In the genomic region with DNA sequence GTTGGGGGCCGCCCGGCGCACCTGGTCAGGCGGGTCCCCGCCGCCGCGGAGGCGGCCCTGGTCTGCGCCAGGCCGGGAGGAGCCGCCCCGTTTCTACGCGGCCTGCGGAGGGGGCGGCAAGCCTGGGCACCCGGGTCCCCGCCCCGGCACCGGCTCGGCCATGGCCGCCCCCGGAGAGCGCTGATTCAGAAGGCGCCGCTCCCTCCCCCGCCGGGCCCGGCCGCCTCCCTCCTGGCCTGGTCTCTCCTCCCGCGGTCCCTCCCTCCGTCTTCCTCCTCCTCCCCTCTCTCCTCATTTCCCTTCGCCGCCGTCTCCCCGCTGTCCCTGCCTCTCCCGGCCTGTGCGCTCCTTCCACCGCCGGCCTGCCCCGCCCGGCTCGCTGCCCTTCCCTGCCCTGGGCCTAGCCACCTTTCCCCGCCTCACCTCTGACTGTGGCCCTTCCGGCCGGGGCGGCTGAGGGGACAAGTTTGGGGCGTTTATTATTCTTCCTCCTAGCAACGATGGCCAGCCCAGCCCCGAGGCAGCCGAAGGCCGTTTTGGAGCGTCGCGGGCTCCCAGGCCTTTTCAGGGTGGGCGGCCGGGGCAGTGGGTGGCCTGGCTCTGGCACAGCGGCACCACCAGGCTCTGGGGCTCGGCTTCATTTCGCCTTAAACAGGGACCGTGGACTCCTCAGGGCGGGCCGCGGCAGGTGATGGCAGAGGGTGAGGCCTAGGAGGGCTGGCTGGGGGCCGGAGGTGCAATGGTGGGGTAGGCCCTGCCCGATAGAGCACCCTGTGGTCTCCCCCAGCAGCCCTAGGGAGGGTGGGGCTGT, we compare ENCODE assay signal across 8 cellular contexts. TPM values are rescaled to one million over a fixed set of nuclear protein-coding genes. Genes with fewer than 3 reads are reported as not detected.
DNase-seq lines count a peak whose midpoint lies in the region; ATAC-seq and TF ChIP-seq lines count a peak whose summit lies in the region.

No MANE protein-coding gene starts in this region.

- peaks cover 16% of the 10 kb centered on the region for H3K79me2 ChIP-seq in neural progenitor cell (ENCODE audit: low read depth)

- peak overlapping the region; percentile 17 for H3K9ac ChIP-seq in neural progenitor cell

- H3K9me3 Mint-ChIP-seq in activated T-cell treated with anti-CD3 and anti-CD28 coated beads, Interleukin-2, amount 50 U/mL, for 72 hours, result no peaks in the 10 kb centered on the region
- H3K9me3 Mint-ChIP-seq in neural progenitor cell, result no peaks in the 10 kb centered on the region

- peaks cover 34% of the 10 kb centered on the region for H4K20me1 ChIP-seq in neural progenitor cell (ENCODE audit: low read depth)

- no peak for TF ChIP-seq CTCF in GM06990 (IDR thresholded peaks at IDR 0.05; ENCODE audit: insufficient read depth, low read length, poor library complexity, severe bottlenecking)
- no peak for TF ChIP-seq CTCF in foreskin keratinocyte (conservative IDR thresholded peaks at IDR 0.05)
- no peak for TF ChIP-seq CTCF in neural progenitor cell (IDR thresholded peaks at IDR 0.05)
- no peak for TF ChIP-seq CTCF in uterus (IDR thresholded peaks at IDR 0.05)

- no peak overlapping the region for H2AFZ ChIP-seq in neural progenitor cell (replicated peaks)

- H3F3A ChIP-seq in neural progenitor cell (ENCODE audit: low read depth), result peaks cover 12% of the 10 kb centered on the region

- peak overlapping the region; percentile 66 to 81 for H3K4me3 Mint-ChIP-seq in activated T-cell treated with anti-CD3 and anti-CD28 coated beads, Interleukin-2, amount 50 U/mL, for 72 hours
- peak overlapping the region; percentile 83 for H3K4me3 Mint-ChIP-seq in neural progenitor cell

- H3K36me3 ChIP-seq in GM06990 (ENCODE audit: control insufficient read depth, insufficient read depth, low read length), result no peaks in the 10 kb centered on the region
- H3K36me3 ChIP-seq in neural progenitor cell, result no peaks in the 10 kb centered on the region
- H3K36me3 ChIP-seq in uterus, result no peaks in the 10 kb centered on the region

- TF ChIP-seq POLR2A in uterus (IDR thresholded peaks at IDR 0.05), result no peak

- peak overlapping the region; percentile 84 for H3K4me2 ChIP-seq in neural progenitor cell

- H3K4me3 ChIP-seq in GM06990 (replicated peaks; ENCODE audit: low read depth, low read length), result peak overlapping the region; percentile 28
- peak overlapping the region; percentile 85 for H3K4me3 ChIP-seq in neural progenitor cell
- H3K4me3 ChIP-seq in uterus, result peak overlapping the region; percentile 41 to 58

- peaks cover 17% of the 10 kb centered on the region for H3K27me3 Mint-ChIP-seq in activated T-cell treated with anti-CD3 and anti-CD28 coated beads, Interleukin-2, amount 50 U/mL, for 72 hours (ENCODE audit: low read depth)
- peaks cover 25% of the 10 kb centered on the region for H3K27me3 Mint-ChIP-seq in neural progenitor cell (ENCODE audit: insufficient read depth, low read depth)

- H3K4me1 ChIP-seq in foreskin keratinocyte (no peaks in the 10 kb centered on the region), neural progenitor cell (peaks cover 15% of the 10 kb centered on the region), uterus (peaks cover 0 to 5% of the 10 kb centered on the region in 2 donors)

- peak; percentile 69 to 70 for ATAC-seq in activated T-cell treated with anti-CD3 and anti-CD28 coated beads, Interleukin-2, amount 50 U/mL, for 72 hours (replicated peaks in 1 of 2)
- ATAC-seq in foreskin keratinocyte, result peak; percentile 65
- ATAC-seq in GM19463 (IDR thresholded peaks at IDR 0.05; ENCODE audit: unreplicated experiment), result no peak

- no peaks in the 10 kb centered on the region for H3K36me3 Mint-ChIP-seq in activated T-cell treated with anti-CD3 and anti-CD28 coated beads, Interleukin-2, amount 50 U/mL, for 72 hours (ENCODE audit: insufficient read depth in 2 of 2)
- H3K36me3 Mint-ChIP-seq in neural progenitor cell, result peaks cover 2% of the 10 kb centered on the region

- DNase-seq in GM06990 (ENCODE audit: extremely low read depth, insufficient read length) (peak; percentile 22), NCI-H1105 treated with DMSO at 0.1 percent for 48 hours (lab: John Stamatoyannopoulos, UW) (peak; percentile 22), foreskin keratinocyte (peak; percentile 32 to 52), neural progenitor cell (ENCODE audit: low spot score) (peak; percentile 72), uterus (peak; percentile 66 to 73), cerebellar nuclear complex (lab: John Stamatoyannopoulos, UW) (no peak)
- peak; percentile 55 to 59 for DNase-seq in activated T-cell treated with anti-CD3 and anti-CD28 coated beads, Interleukin-2, amount 50 U/mL, for 72 hours

- H3K9me3 ChIP-seq in neural progenitor cell (ENCODE audit: low read depth) (no peaks in the 10 kb centered on the region), uterus (no peaks in the 10 kb centered on the region)

- peaks cover 4% of the 10 kb centered on the region for H3K27me3 ChIP-seq in GM06990 (replicated peaks; ENCODE audit: control insufficient read depth, insufficient read depth, low read length)
- no peaks in the 10 kb centered on the region for H3K27me3 ChIP-seq in foreskin keratinocyte
- peaks cover 40% of the 10 kb centered on the region for H3K27me3 ChIP-seq in neural progenitor cell
- no peaks in the 10 kb centered on the region for H3K27me3 ChIP-seq in uterus

- intact Hi-C loops in uterus (cut with DNase I; ENCODE audit: low total_unique reads), result no loop called here

- H3K4me1 Mint-ChIP-seq in activated T-cell treated with anti-CD3 and anti-CD28 coated beads, Interleukin-2, amount 50 U/mL, for 72 hours (ENCODE audit: low read depth), result peaks cover 5% of the 10 kb centered on the region
- peaks cover 3% of the 10 kb centered on the region for H3K4me1 Mint-ChIP-seq in neural progenitor cell

- peak overlapping the region; percentile 65 for H3K27ac ChIP-seq in foreskin keratinocyte
- H3K27ac ChIP-seq in neural progenitor cell, result no peak overlapping the region
- H3K27ac ChIP-seq in uterus, result peak overlapping the region; percentile 22 to 63

- no peak overlapping the region for H3K27ac Mint-ChIP-seq in activated T-cell treated with anti-CD3 and anti-CD28 coated beads, Interleukin-2, amount 50 U/mL, for 72 hours
- H3K27ac Mint-ChIP-seq in neural progenitor cell, result no peak overlapping the region

RNA-seq across cellular contexts. Expression of a gene that starts 0.8 kb away (rescaled TPM):
- total RNA-seq in activated T-cell treated with anti-CD3 and anti-CD28 coated beads, Interleukin-2, amount 50 U/mL, for 72 hours, result 1 to 10 TPM; 6.1 to 7.9 TPM
- 35.1 and 37.3 TPM in 2 replicates for total RNA-seq in foreskin keratinocyte
- polyA plus RNA-seq in foreskin keratinocyte, result 16.9 and 17.0 TPM in 2 replicates
- total RNA-seq in neural progenitor cell (ENCODE audit: low replicate concordance), result 3.0 and 13.7 TPM in 2 replicates
- 10 to 100 TPM in 1 of 4 donors, 1 to 10 TPM in 3; 1.2 to 28.8 (median 8.3) TPM for total RNA-seq in uterus

RNA-seq across cellular contexts. Expression of a gene that starts 58.8 kb away (rescaled TPM):
- under 1 TPM in 1 of 2 donors, not detected in 1; 0.30 TPM for total RNA-seq in activated T-cell treated with anti-CD3 and anti-CD28 coated beads, Interleukin-2, amount 50 U/mL, for 72 hours
- not detected in 2 replicates for total RNA-seq in foreskin keratinocyte
- 0.02 and 0.03 TPM in 2 replicates for polyA plus RNA-seq in foreskin keratinocyte
- total RNA-seq in neural progenitor cell (ENCODE audit: low replicate concordance), result not detected in 2 replicates
- total RNA-seq in uterus, result 10 to 100 TPM in 1 of 4 donors, 1 to 10 TPM in 1, not detected in 2; 1.3 to 10.9 TPM

Comparison
In these comparisons a context has a peak if more than half of its experiments do, and no peak if none do; other contexts are left out.
1. DNase-seq: peak in GM06990 (single experiment), NCI-H1105 treated with DMSO at 0.1 percent for 48 hours (single experiment), activated T-cell treated with anti-CD3 and anti-CD28 coated beads, Interleukin-2, amount 50 U/mL, for 72 hours (2 of 2), foreskin keratinocyte (2 of 2), neural progenitor cell (single experiment) and uterus (2 of 2); none in cerebellar nuclear complex (0 of 2).
2. H3K4me3 ChIP-seq: peak in every context shown above with its lines; median percentile 85 in neural progenitor cell; 50 in uterus; 28 in GM06990.